ENCODE assay signal across 13 cellular contexts in genomic region chr7:81025360-81025759, GRCh38.
DNase-seq lines count a peak whose midpoint lies in the region; ATAC-seq and TF ChIP-seq lines count a peak whose summit lies in the region.
"Had no signal": no experiment of that assay in that cellular context is flagged by ENCODE, and none has a peak within 500 bp of the region (broad histone marks: within the 10 kb centered on the region; RNA-seq: fewer than 3 reads in every experiment).

No MANE protein-coding gene starts in this region.

- no peak overlapping the region for H2BK12ac ChIP-seq in mesenchymal stem cell (ENCODE audit: low read length in 2 of 2)

- H4K20me1 ChIP-seq in PC-3 (ENCODE audit: low read length) (no peaks in the 10 kb centered on the region), GM23248 (ENCODE audit: insufficient read depth) (no peaks in the 10 kb centered on the region)
- H4K20me1 ChIP-seq: BLaER1 treated with 17β-estradiol and CSF1 and Interleukin-3, amounts not matched to agents 10 nM and 100 nM had no signal

- H4K91ac ChIP-seq in mesenchymal stem cell (ENCODE audit: low read length), result no peak overlapping the region

- no peak overlapping the region for H3K4ac ChIP-seq in mesenchymal stem cell (ENCODE audit: low read depth in 1 of 2, low read length in 2 of 2)

- H3K23ac ChIP-seq in mesenchymal stem cell (ENCODE audit: low read length in 2 of 2), result no peak overlapping the region

- CTCF ChIA-PET in PC-3 (lab: Charles Lee), result no interaction called here

- H3K36me3 ChIP-seq in PC-3 (ENCODE audit: low read depth, low read length), result no peaks in the 10 kb centered on the region
- no peaks in the 10 kb centered on the region for H3K36me3 ChIP-seq in GM23248 (ENCODE audit: low read depth)
- no peaks in the 10 kb centered on the region for H3K36me3 ChIP-seq in mesenchymal stem cell (ENCODE audit: control insufficient read depth in 1 of 2, insufficient read depth in 2 of 2, low read depth in 1 of 2, low read length in 2 of 2)
- H3K36me3 ChIP-seq: BLaER1 treated with 17β-estradiol and CSF1 and Interleukin-3, amounts not matched to agents 10 nM and 100 nM; SJCRH30 had no signal

- H3K27me3 ChIP-seq in PC-3 (ENCODE audit: low read length), result no peaks in the 10 kb centered on the region
- H3K27me3 ChIP-seq in GM23248 (replicated peaks; ENCODE audit: insufficient read depth), result no peaks in the 10 kb centered on the region
- H3K27me3 ChIP-seq in mesenchymal stem cell (ENCODE audit: control insufficient read depth in 1 of 2, insufficient read depth in 1 of 2, low read length in 2 of 2), result no peaks in the 10 kb centered on the region
- H3K27me3 ChIP-seq: BLaER1 treated with 17β-estradiol and CSF1 and Interleukin-3, amounts not matched to agents 10 nM and 100 nM; SJCRH30 had no signal

- no peaks in the 10 kb centered on the region for H3K79me2 ChIP-seq in PC-3 (ENCODE audit: low read length)
- no peaks in the 10 kb centered on the region for H3K79me2 ChIP-seq in GM23248 (ENCODE audit: insufficient read depth)

- H3F3A ChIP-seq in PC-3 (ENCODE audit: low read length, unreplicated experiment) (no peaks in the 10 kb centered on the region), GM23248 (ENCODE audit: insufficient read depth) (no peaks in the 10 kb centered on the region)

- H3K79me1 ChIP-seq in mesenchymal stem cell (replicated peaks; ENCODE audit: low read length, poor library complexity, severe bottlenecking), result no peaks in the 10 kb centered on the region

- H3K27ac ChIP-seq in PC-3 (ENCODE audit: low read length) (peak overlapping the region; percentile 40), GM23248 (no peak overlapping the region), mesenchymal stem cell (ENCODE audit: low read length, poor library complexity, severe bottlenecking) (no peak overlapping the region)
- H3K27ac ChIP-seq: BLaER1 treated with 17β-estradiol and CSF1 and Interleukin-3, amounts not matched to agents 10 nM and 100 nM; SJCRH30 had no signal

- TF ChIP-seq CTCF in PC-3 (conservative IDR thresholded peaks at IDR 0.05; ENCODE audit: low read depth, low read length) (no peak), fibroblast of pulmonary artery (IDR thresholded peaks at IDR 0.05; ENCODE audit: low read length, missing control alignments) (no peak)

- no peak overlapping the region for H2BK15ac ChIP-seq in mesenchymal stem cell (ENCODE audit: low read depth, poor library complexity, severe bottlenecking)

- intact Hi-C loops in PC-3 (cut with micrococcal nuclease), result loop anchor here (5.0 kb wide), 2 partner anchors 103 to 422 kb away; no protein-coding TSS in a partner anchor

- no peak overlapping the region for H2BK120ac ChIP-seq in mesenchymal stem cell (ENCODE audit: low read depth, low read length)

- H3K9ac ChIP-seq in PC-3 (ENCODE audit: low read length) (no peak overlapping the region; the same call in 1 of the 2 replicates), GM23248 (no peak overlapping the region), mesenchymal stem cell (ENCODE audit: low read length) (no peak overlapping the region)
- H3K9ac ChIP-seq: BLaER1 treated with 17β-estradiol and CSF1 and Interleukin-3, amounts not matched to agents 10 nM and 100 nM had no signal

- H3K9me2 ChIP-seq in PC-3 (replicated peaks; ENCODE audit: low read length) (no peaks in the 10 kb centered on the region), GM23248 (ENCODE audit: insufficient read depth) (no peaks in the 10 kb centered on the region)

- no TSS peak for BruUV-seq in PC-3 (replicated peaks; lab: Mats Ljungman, UMichigan)

- H2AK5ac ChIP-seq in mesenchymal stem cell (ENCODE audit: low read length, severe bottlenecking), result no peak overlapping the region

- in situ Hi-C loops in GM23248 (cut with MboI), result no loop called here

- H3K4me1 ChIP-seq in PC-3 (ENCODE audit: insufficient read depth, low read length), result peaks cover 16% of the 10 kb centered on the region
- no peaks in the 10 kb centered on the region for H3K4me1 ChIP-seq in GM23248 (ENCODE audit: insufficient read depth)
- H3K4me1 ChIP-seq in mesenchymal stem cell (ENCODE audit: control insufficient read depth, insufficient read depth, low read depth, low read length), result no peaks in the 10 kb centered on the region
- H3K4me1 ChIP-seq: BLaER1 treated with 17β-estradiol and CSF1 and Interleukin-3, amounts not matched to agents 10 nM and 100 nM had no signal

- H3K4me2 ChIP-seq in PC-3 (ENCODE audit: low read length) (peak overlapping the region; percentile 24; the same call in 1 of the 2 replicates), GM23248 (ENCODE audit: unreplicated experiment) (no peak overlapping the region), mesenchymal stem cell (ENCODE audit: low read length, poor library complexity, severe bottlenecking) (no peak overlapping the region)
- H3K4me2 ChIP-seq: BLaER1 treated with 17β-estradiol and CSF1 and Interleukin-3, amounts not matched to agents 10 nM and 100 nM had no signal

- H3K14ac ChIP-seq in mesenchymal stem cell (ENCODE audit: low read length in 2 of 2), result no peak overlapping the region

- peak; percentile 92 for ATAC-seq in PC-3

- H3K4me3 ChIP-seq in PC-3 (ENCODE audit: low read length) (no peak overlapping the region), fibroblast of pulmonary artery (replicated peaks; ENCODE audit: low read depth, low read length) (no peak overlapping the region), GM23248 (no peak overlapping the region), mesenchymal stem cell (ENCODE audit: insufficient read depth in 1 of 2, low read depth in 1 of 2, low read length in 2 of 2) (no peak overlapping the region)
- H3K4me3 ChIP-seq: BLaER1 treated with 17β-estradiol and CSF1 and Interleukin-3, amounts not matched to agents 10 nM and 100 nM; SJCRH30 had no signal

- H3K18ac ChIP-seq in mesenchymal stem cell (ENCODE audit: low read depth in 1 of 2, low read length in 2 of 2), result no peak overlapping the region

- WGBS in GM23248 (ENCODE audit: low coverage in 1 of 2, low lambda C conversion rate in 2 of 2, missing lambda C conversion rate in 2 of 2), 2 experiments, result 78 to 80% methylated on average over 2 of the region's 2 CpGs
- WGBS in mesenchymal stem cell, result no CpG with 5 or more reads among the region's 2 CpGs

- no peak overlapping the region for H2AFZ ChIP-seq in PC-3 (ENCODE audit: low read length)
- no peak overlapping the region for H2AFZ ChIP-seq in GM23248
- H2AFZ ChIP-seq in mesenchymal stem cell (ENCODE audit: low read depth, low read length), result no peak overlapping the region

- POLR2A ChIA-PET in PC-3 (lab: Charles Lee; ENCODE audit: unreplicated experiment), result no interaction called here

- DNase-seq in ELR (ENCODE audit: low read depth) (peak; percentile 38), NCI-H1436 (lab: John Stamatoyannopoulos, UW) (peak; percentile 51), PC-3 (peak; percentile 58), fibroblast of pulmonary artery (ENCODE audit: low read depth) (peak; percentile 4), GM23248 (no peak), mesenchymal stem cell (no peak), NCI-H128 (lab: John Stamatoyannopoulos, UW; ENCODE audit: unreplicated experiment) (no peak)
- DNase-seq: HCEC 1CT, NCI-H1048, NCI-H2029 treated with DMSO at 0.1 percent for 48 hours, NCI-H774, SJCRH30 had no signal

- no peak overlapping the region for H2BK5ac ChIP-seq in mesenchymal stem cell (ENCODE audit: low read depth, low read length, poor library complexity, severe bottlenecking)

- H3K9me3 ChIP-seq in PC-3 (ENCODE audit: low read length) (no peaks in the 10 kb centered on the region), GM23248 (ENCODE audit: low read depth) (no peaks in the 10 kb centered on the region), mesenchymal stem cell (ENCODE audit: control insufficient read depth, low read length) (no peaks in the 10 kb centered on the region)
- H3K9me3 ChIP-seq: BLaER1 treated with 17β-estradiol and CSF1 and Interleukin-3, amounts not matched to agents 10 nM and 100 nM; SJCRH30 had no signal

- no peak overlapping the region for H4K8ac ChIP-seq in mesenchymal stem cell (ENCODE audit: low read length)

Comparison
In these comparisons a context has a peak if more than half of its experiments do, and no peak if none do; other contexts are left out.
1. DNase-seq: peak in ELR (single experiment), NCI-H1436 (single experiment), PC-3 (single experiment) and fibroblast of pulmonary artery (single experiment); none in GM23248 (single experiment), mesenchymal stem cell (single experiment) and NCI-H128 (single experiment).